Comparison of ENCODE assay signal across 1 cellular context in genomic region chr2:203135105-203135504, GRCh38.
TF ChIP-seq lines count a peak whose summit lies in the region.

No MANE protein-coding gene starts in this region.

TF ChIP-seq in HepG2, 621 proteins besides CTCF, POLR2A, EP300 and RAD21 (continued from another document):
- TF ChIP-seq, protein P1, sequence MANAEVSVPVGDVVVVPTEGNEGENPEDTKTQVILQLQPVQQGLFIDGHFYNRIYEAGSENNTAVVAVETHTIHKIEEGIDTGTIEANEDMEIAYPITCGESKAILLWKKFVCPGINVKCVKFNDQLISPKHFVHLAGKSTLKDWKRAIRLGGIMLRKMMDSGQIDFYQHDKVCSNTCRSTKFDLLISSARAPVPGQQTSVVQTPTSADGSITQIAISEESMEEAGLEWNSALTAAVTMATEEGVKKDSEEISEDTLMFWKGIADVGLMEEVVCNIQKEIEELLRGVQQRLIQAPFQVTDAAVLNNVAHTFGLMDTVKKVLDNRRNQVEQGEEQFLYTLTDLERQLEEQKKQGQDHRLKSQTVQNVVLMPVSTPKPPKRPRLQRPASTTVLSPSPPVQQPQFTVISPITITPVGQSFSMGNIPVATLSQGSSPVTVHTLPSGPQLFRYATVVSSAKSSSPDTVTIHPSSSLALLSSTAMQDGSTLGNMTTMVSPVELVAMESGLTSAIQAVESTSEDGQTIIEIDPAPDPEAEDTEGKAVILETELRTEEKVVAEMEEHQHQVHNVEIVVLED (CRISPR knock-in tag; IDR thresholded peaks at IDR 0.05; ENCODE audit: borderline replicate concordance) = no peak
